2 cellular contexts compared by ENCODE assay signal in genomic region chr17:74394275-74394950, GRCh38.
TF ChIP-seq lines count a peak whose summit lies in the region.

No MANE protein-coding gene starts in this region.

TF ChIP-seq in GM23338, 12 proteins besides CTCF, POLR2A, EP300 and RAD21:
- TF ChIP-seq ZNF331 (CRISPR knock-in tag; IDR thresholded peaks at IDR 0.05; ENCODE audit: low read depth) (no peak), POLR2AphosphoS5 (IDR thresholded peaks at IDR 0.05; ENCODE audit: low read depth) (no peak), ZNF462 (CRISPR knock-in tag; IDR thresholded peaks at IDR 0.05) (no peak), EZH2 (IDR thresholded peaks at IDR 0.05; ENCODE audit: low read depth, unreplicated experiment) (no peak), JUNB (IDR thresholded peaks at IDR 0.05; ENCODE audit: unreplicated experiment) (no peak), NANOG (IDR thresholded peaks at IDR 0.05; ENCODE audit: borderline replicate concordance) (no peak), EZH2phosphoT487 (IDR thresholded peaks at IDR 0.05; ENCODE audit: unreplicated experiment) (no peak)
- TF ChIP-seq, protein P1, sequence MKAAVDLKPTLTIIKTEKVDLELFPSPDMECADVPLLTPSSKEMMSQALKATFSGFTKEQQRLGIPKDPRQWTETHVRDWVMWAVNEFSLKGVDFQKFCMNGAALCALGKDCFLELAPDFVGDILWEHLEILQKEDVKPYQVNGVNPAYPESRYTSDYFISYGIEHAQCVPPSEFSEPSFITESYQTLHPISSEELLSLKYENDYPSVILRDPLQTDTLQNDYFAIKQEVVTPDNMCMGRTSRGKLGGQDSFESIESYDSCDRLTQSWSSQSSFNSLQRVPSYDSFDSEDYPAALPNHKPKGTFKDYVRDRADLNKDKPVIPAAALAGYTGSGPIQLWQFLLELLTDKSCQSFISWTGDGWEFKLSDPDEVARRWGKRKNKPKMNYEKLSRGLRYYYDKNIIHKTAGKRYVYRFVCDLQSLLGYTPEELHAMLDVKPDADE (IDR thresholded peaks at IDR 0.05) = no peak
- TF ChIP-seq, protein P2, sequence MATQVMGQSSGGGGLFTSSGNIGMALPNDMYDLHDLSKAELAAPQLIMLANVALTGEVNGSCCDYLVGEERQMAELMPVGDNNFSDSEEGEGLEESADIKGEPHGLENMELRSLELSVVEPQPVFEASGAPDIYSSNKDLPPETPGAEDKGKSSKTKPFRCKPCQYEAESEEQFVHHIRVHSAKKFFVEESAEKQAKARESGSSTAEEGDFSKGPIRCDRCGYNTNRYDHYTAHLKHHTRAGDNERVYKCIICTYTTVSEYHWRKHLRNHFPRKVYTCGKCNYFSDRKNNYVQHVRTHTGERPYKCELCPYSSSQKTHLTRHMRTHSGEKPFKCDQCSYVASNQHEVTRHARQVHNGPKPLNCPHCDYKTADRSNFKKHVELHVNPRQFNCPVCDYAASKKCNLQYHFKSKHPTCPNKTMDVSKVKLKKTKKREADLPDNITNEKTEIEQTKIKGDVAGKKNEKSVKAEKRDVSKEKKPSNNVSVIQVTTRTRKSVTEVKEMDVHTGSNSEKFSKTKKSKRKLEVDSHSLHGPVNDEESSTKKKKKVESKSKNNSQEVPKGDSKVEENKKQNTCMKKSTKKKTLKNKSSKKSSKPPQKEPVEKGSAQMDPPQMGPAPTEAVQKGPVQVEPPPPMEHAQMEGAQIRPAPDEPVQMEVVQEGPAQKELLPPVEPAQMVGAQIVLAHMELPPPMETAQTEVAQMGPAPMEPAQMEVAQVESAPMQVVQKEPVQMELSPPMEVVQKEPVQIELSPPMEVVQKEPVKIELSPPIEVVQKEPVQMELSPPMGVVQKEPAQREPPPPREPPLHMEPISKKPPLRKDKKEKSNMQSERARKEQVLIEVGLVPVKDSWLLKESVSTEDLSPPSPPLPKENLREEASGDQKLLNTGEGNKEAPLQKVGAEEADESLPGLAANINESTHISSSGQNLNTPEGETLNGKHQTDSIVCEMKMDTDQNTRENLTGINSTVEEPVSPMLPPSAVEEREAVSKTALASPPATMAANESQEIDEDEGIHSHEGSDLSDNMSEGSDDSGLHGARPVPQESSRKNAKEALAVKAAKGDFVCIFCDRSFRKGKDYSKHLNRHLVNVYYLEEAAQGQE (IDR thresholded peaks at IDR 0.05; ENCODE audit: unreplicated experiment) = no peak
TF ChIP-seq in GM23338: peak in this region for 0.

TF ChIP-seq in H1, 55 proteins besides CTCF, POLR2A, EP300 and RAD21:
- no peak for TF ChIP-seq BCL11A (IDR thresholded peaks at IDR 0.05; ENCODE audit: low read depth in 2 of 2, low read length in 2 of 2)
- TF ChIP-seq TAF1 (IDR thresholded peaks at IDR 0.05; ENCODE audit: low read depth, low read length) = no peak
- TF ChIP-seq TAF7 (optimal IDR thresholded peaks at IDR 0.05; ENCODE audit: borderline replicate concordance, low read depth, low read length) = no peak
- no peak for TF ChIP-seq SP2 (IDR thresholded peaks at IDR 0.05; ENCODE audit: low read length)
- TF ChIP-seq CTBP2 (IDR thresholded peaks at IDR 0.05; ENCODE audit: borderline replicate concordance, insufficient read depth, insufficient read length, low read length) = no peak
